21 cellular contexts compared by ENCODE assay signal in the genomic region with DNA sequence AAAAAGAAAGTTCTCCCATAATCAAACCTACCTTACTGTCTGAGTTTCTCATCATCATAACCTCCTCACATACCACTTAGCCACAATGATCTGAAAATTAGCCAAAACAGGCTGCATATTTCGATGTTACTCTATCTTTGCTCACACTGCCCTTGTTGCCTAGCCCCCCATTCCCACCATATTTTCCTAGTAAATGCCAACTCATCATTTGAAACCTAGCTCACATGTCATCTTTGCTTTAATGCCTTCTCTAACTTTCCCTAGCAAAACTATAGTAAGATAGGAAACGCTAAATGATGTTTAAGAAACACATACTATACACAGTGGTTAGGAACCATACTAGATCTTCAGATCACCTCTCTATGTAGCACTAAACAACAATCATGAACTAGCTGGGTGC.
A peak's percentile ranks its signal among the peaks of the same experiment; 100 is the strongest.
DNase-seq lines count a peak whose midpoint lies in the region; ATAC-seq, FAIRE-seq and TF ChIP-seq lines count a peak whose summit lies in the region.
"Had no signal": no experiment of that assay in that cellular context is flagged by ENCODE, and none has a peak within 500 bp of the region (broad histone marks: within the 10 kb centered on the region; RNA-seq: fewer than 3 reads in every experiment).

No MANE protein-coding gene starts in this region.

- no peaks in the 10 kb centered on the region for H3K79me2 ChIP-seq in HepG2 (ENCODE audit: insufficient read depth, low read length)
- no peaks in the 10 kb centered on the region for H3K79me2 ChIP-seq in GM12878 (ENCODE audit: control insufficient read depth, insufficient read depth, low read length)

- no peaks in the 10 kb centered on the region for H3K9me3 Mint-ChIP-seq in CD8-positive, alpha-beta T cell
- H3K9me3 Mint-ChIP-seq: CD4-positive, alpha-beta T cell; GM23338; H9 had no signal

- no peaks in the 10 kb centered on the region for H4K20me1 ChIP-seq in HepG2 (ENCODE audit: insufficient read depth, low read length)
- no peaks in the 10 kb centered on the region for H4K20me1 ChIP-seq in GM12878 (ENCODE audit: control insufficient read depth, insufficient read depth)

- no peak overlapping the region for H3K4me2 ChIP-seq in HepG2 (ENCODE audit: low read depth, low read length)
- H3K4me2 ChIP-seq in GM12878 (ENCODE audit: control insufficient read depth, insufficient read depth), result no peak overlapping the region
- H3K4me2 ChIP-seq: BLaER1 treated with 17β-estradiol and CSF1 and Interleukin-3, amounts not matched to agents 10 nM and 100 nM; GM23338 had no signal

- no peak for TF ChIP-seq POLR2A in HepG2 (IDR thresholded peaks at IDR 0.05; ENCODE audit: insufficient read depth in 1 of 2, low read depth in 2 of 2, low read length in 2 of 2)
- no peak for TF ChIP-seq POLR2A in right lobe of liver (IDR thresholded peaks at IDR 0.05)
- no peak for TF ChIP-seq POLR2A in GM12878 (IDR thresholded peaks at IDR 0.05; ENCODE audit: low read depth, low read length)

- FAIRE-seq in HepG2 (lab: Jason Lieb, UNC) (no peak), GM19239 (lab: Jason Lieb, UNC) (peak; percentile 42), GM12878 (lab: Jason Lieb, UNC) (peak; percentile 38)
- FAIRE-seq: GM12892 had no signal

- DNase-seq in HepG2 (ENCODE audit: low spot score) (no peak), right lobe of liver (no peak), GM19239 (ENCODE audit: insufficient read length, low spot score) (no peak), GM12878 (ENCODE audit: low read depth, low spot score) (no peak)
- DNase-seq in CD8-positive, alpha-beta T cell, result no peak
- DNase-seq: ACHN; AML-193; BE2C; Calu3; CD4-positive, alpha-beta T cell; COR-L47; DMS53; DMS79 treated with DMSO at 0.1 percent for 48 hours; GF-D8; H9 had no signal

- WGBS in HepG2 (ENCODE audit: low lambda C conversion rate), result 99% methylated on average over 2 of the region's 2 CpGs
- 100% methylated on average over 2 of the region's 2 CpGs for WGBS in right lobe of liver (ENCODE audit: insufficient coverage, low coverage, low lambda C conversion rate, missing lambda C conversion rate)
- WGBS in GM12878 (ENCODE audit: insufficient coverage, insufficient replicate concordance, low lambda C conversion rate, missing lambda C conversion rate), result 94% methylated on average over 2 of the region's 2 CpGs

- ATAC-seq in HepG2, result no peak
- no peak for ATAC-seq in right lobe of liver
- ATAC-seq in GM12878, result no peak
- ATAC-seq in CD8-positive, alpha-beta T cell, result no peak
- no peak for ATAC-seq in HG02970 (IDR thresholded peaks at IDR 0.05; ENCODE audit: low FRiP score, unreplicated experiment)
- ATAC-seq: GM23338, HCT116 had no signal

- H3K27ac Mint-ChIP-seq in CD8-positive, alpha-beta T cell, result no peak overlapping the region
- H3K27ac Mint-ChIP-seq: CD4-positive, alpha-beta T cell; GM23338; H9 had no signal

- TF ChIP-seq EP300 in HepG2 (IDR thresholded peaks at IDR 0.05; ENCODE audit: low read depth in 2 of 2, low read length in 2 of 2), result no peak
- no peak for TF ChIP-seq EP300 in HepG2 (CRISPR knock-in tag; IDR thresholded peaks at IDR 0.05; ENCODE audit: borderline replicate concordance)
- no peak for TF ChIP-seq EP300 in GM12878 (IDR thresholded peaks at IDR 0.05; ENCODE audit: borderline replicate concordance in 1 of 2, control insufficient read depth in 1 of 2, low read depth in 2 of 2, low read length in 2 of 2)

- BruUV-seq in HepG2 (replicated peaks; lab: Mats Ljungman, UMichigan) (no TSS peak), GM12878 (replicated peaks; lab: Mats Ljungman, UMichigan) (no TSS peak)

- TF ChIP-seq RAD21 in HepG2 (CRISPR knock-in tag; IDR thresholded peaks at IDR 0.05) (no peak), GM12878 (IDR thresholded peaks at IDR 0.05; ENCODE audit: insufficient read depth, low read depth, low read length) (no peak)

- H3K27me3 ChIP-seq in HepG2 (ENCODE audit: control insufficient read depth in 1 of 2, insufficient read depth in 2 of 2, low read length in 2 of 2) (no peaks in the 10 kb centered on the region), right lobe of liver (no peaks in the 10 kb centered on the region), GM12878 (replicated peaks in 1 of 2; ENCODE audit: control insufficient read depth in 2 of 2, insufficient read depth in 2 of 2, low read length in 1 of 2) (no peaks in the 10 kb centered on the region)
- H3K27me3 ChIP-seq in CD8-positive, alpha-beta T cell (ENCODE audit: insufficient read depth, low read length), result no peaks in the 10 kb centered on the region
- H3K27me3 ChIP-seq: BE2C; BLaER1 treated with 17β-estradiol and CSF1 and Interleukin-3, amounts not matched to agents 10 nM and 100 nM had no signal

- POLR2A ChIA-PET in HepG2 (lab: Yijun Ruan, JAX), result no interaction called here
- POLR2A ChIA-PET in GM12878 (lab: Charles Lee), result no interaction called here
- POLR2A ChIA-PET in CD8-positive, alpha-beta T cell (lab: Charles Lee), result no interaction called here

- in situ Hi-C loops in HepG2 (cut with HindIII; ENCODE audit: extremely low pct_ligation_motif_present, low pct_unique_long_range_greater_than_20kb), result no loop called here
- in situ Hi-C loops in GM12878 (cut with MboI), result no loop called here

- peaks cover 87% of the 10 kb centered on the region for H3K36me3 Mint-ChIP-seq in CD8-positive, alpha-beta T cell

- no peak overlapping the region for H3K4me3 Mint-ChIP-seq in CD8-positive, alpha-beta T cell
- H3K4me3 Mint-ChIP-seq: CD14-positive monocyte; CD4-positive, alpha-beta T cell; GM23338; H9 had no signal

- H2AFZ ChIP-seq in HepG2 (ENCODE audit: low read length), result no peak overlapping the region
- no peak overlapping the region for H2AFZ ChIP-seq in GM12878 (ENCODE audit: control insufficient read depth, low read depth, low read length)
- H2AFZ ChIP-seq: GM23338 had no signal

- no peaks in the 10 kb centered on the region for H3K9me3 ChIP-seq in HepG2 (ENCODE audit: low read length)
- no peaks in the 10 kb centered on the region for H3K9me3 ChIP-seq in right lobe of liver
- H3K9me3 ChIP-seq in GM12878 (replicated peaks; ENCODE audit: control insufficient read depth, insufficient read depth, low read length), result no peaks in the 10 kb centered on the region
- no peaks in the 10 kb centered on the region for H3K9me3 ChIP-seq in CD8-positive, alpha-beta T cell (ENCODE audit: low read length)
- H3K9me3 ChIP-seq: BE2C; BLaER1 treated with 17β-estradiol and CSF1 and Interleukin-3, amounts not matched to agents 10 nM and 100 nM had no signal

- RAD21 ChIA-PET in GM12878 (lab: Charles Lee; ENCODE audit: unreplicated experiment), result no interaction called here

- SMC1A ChIA-PET in GM12878 (lab: Charles Lee; ENCODE audit: uncharacterized antibody, unreplicated experiment), result no interaction called here

- H3K4me1 Mint-ChIP-seq in CD8-positive, alpha-beta T cell (ENCODE audit: low read depth), result no peaks in the 10 kb centered on the region
- H3K4me1 Mint-ChIP-seq: CD14-positive monocyte, GM23338, H9 had no signal

- H3K9ac ChIP-seq in HepG2 (ENCODE audit: insufficient read depth, low read depth, low read length) (no peak overlapping the region), GM12878 (ENCODE audit: control insufficient read depth, insufficient read depth, low read length) (no peak overlapping the region)
- H3K9ac ChIP-seq: BLaER1 treated with 17β-estradiol and CSF1 and Interleukin-3, amounts not matched to agents 10 nM and 100 nM had no signal

- no peak for TF ChIP-seq CTCF in HepG2 (CRISPR knock-in tag; IDR thresholded peaks at IDR 0.05)
- no peak for TF ChIP-seq CTCF in right lobe of liver (IDR thresholded peaks at IDR 0.05)
- TF ChIP-seq CTCF in GM12878 (IDR thresholded peaks at IDR 0.05 in 2 of 3, conservative IDR thresholded peaks at IDR 0.05 in 1 of 3; ENCODE audit: control insufficient read depth in 2 of 3, extremely low read depth in 1 of 3, insufficient read depth in 1 of 3, low read depth in 3 of 3, low read length in 3 of 3), result no peak
- TF ChIP-seq CTCF in CD8-positive, alpha-beta T cell (IDR thresholded peaks at IDR 0.05), result no peak

- H3K27ac ChIP-seq in HepG2 (ENCODE audit: extremely low read length, insufficient read depth, low read length) (no peak overlapping the region), right lobe of liver (no peak overlapping the region), GM12878 (ENCODE audit: control insufficient read depth, insufficient read depth) (no peak overlapping the region)
- no peak overlapping the region for H3K27ac ChIP-seq in CD8-positive, alpha-beta T cell (ENCODE audit: low read depth, low read length)
- H3K27ac ChIP-seq: BLaER1 treated with 17β-estradiol and CSF1 and Interleukin-3, amounts not matched to agents 10 nM and 100 nM had no signal

- CTCF ChIA-PET in HepG2 (lab: Yijun Ruan, JAX; ENCODE audit: low intra/inter-chr PET ratio, low total read pairs), result no interaction called here
- CTCF ChIA-PET in GM12878 (lab: Yijun Ruan, JAX), result interaction anchor here (1.2 to 1.3 kb wide), 2 partner anchors 29 to 147 kb away, joined by 3 to 4 read pairs; no protein-coding TSS in a partner anchor
- CTCF ChIA-PET in CD8-positive, alpha-beta T cell (lab: Charles Lee), result interaction anchor here (1.0 kb wide), 1 partner anchor 27 kb away, joined by 3 read pairs; no protein-coding TSS in a partner anchor

- H3K4me1 ChIP-seq in HepG2 (ENCODE audit: insufficient read depth, low read length), result peaks cover 19% of the 10 kb centered on the region
- peaks cover 0 to 19% (median 9%) of the 10 kb centered on the region in 4 donors for H3K4me1 ChIP-seq in right lobe of liver
- no peaks in the 10 kb centered on the region for H3K4me1 ChIP-seq in GM12878 (ENCODE audit: control insufficient read depth, insufficient read depth, low read length)
- H3K4me1 ChIP-seq in CD8-positive, alpha-beta T cell (ENCODE audit: insufficient read depth, low read length), result no peaks in the 10 kb centered on the region
- H3K4me1 ChIP-seq: BE2C; BLaER1 treated with 17β-estradiol and CSF1 and Interleukin-3, amounts not matched to agents 10 nM and 100 nM had no signal

- intact Hi-C loops in HepG2 (cut with micrococcal nuclease; ENCODE audit: unreplicated experiment) (no loop called here), right lobe of liver (cut with DNase I) (no loop called here), GM12878 (cut with micrococcal nuclease; ENCODE audit: unreplicated experiment) (no loop called here)
- intact Hi-C loops in CD8-positive, alpha-beta T cell (cut with DNase I, micrococcal nuclease), result no loop called here

- H3K27me3 Mint-ChIP-seq in CD8-positive, alpha-beta T cell (ENCODE audit: low read depth), result no peaks in the 10 kb centered on the region
- H3K27me3 Mint-ChIP-seq: CD4-positive, alpha-beta T cell had no signal

- H3K4me3 ChIP-seq in HepG2 (replicated peaks in 1 of 3; ENCODE audit: insufficient read depth in 1 of 3, low read depth in 2 of 3, low read length in 3 of 3) (no peak overlapping the region), right lobe of liver (no peak overlapping the region), GM12878 (no peak overlapping the region)
- H3K4me3 ChIP-seq in CD8-positive, alpha-beta T cell (ENCODE audit: low read depth, low read length), result no peak overlapping the region
- H3K4me3 ChIP-seq: BLaER1 treated with 17β-estradiol and CSF1 and Interleukin-3, amounts not matched to agents 10 nM and 100 nM; GM23338 had no signal

- H3K36me3 ChIP-seq in HepG2 (replicated peaks in 1 of 2; ENCODE audit: control insufficient read depth in 1 of 2, insufficient read depth in 2 of 2, low read length in 2 of 2) (peaks cover 22 to 79% of the 10 kb centered on the region in 2 experiments), right lobe of liver (peaks cover 0 to 74% (median 30%) of the 10 kb centered on the region in 4 donors), GM12878 (ENCODE audit: control insufficient read depth in 2 of 2, insufficient read depth in 2 of 2, low read length in 1 of 2) (peaks cover 13 to 37% of the 10 kb centered on the region in 2 experiments)
- peaks cover 48% of the 10 kb centered on the region for H3K36me3 ChIP-seq in CD8-positive, alpha-beta T cell (ENCODE audit: insufficient read depth, low read length)
